Comparison of ENCODE assay signal across 19 cellular contexts in the genomic region with DNA sequence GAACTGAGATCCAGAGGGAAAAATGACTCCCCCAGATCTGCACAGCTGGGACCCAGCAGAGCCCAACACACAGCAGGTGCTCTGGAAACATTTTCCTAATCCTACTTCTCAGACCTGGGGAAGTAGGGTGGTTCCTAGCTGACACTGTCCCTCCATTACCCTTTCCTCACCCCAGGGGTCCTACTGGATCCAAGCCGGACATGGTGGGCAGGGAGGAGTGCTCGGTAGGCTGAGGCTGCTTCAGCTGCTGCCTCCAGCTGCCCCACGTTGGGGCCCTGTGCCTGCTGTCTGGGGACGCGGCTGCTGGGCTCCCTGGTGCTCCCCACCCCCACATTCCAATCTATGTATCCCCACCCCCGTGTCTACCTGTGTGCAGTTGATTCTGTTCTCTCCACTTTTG. TPM values are rescaled to one million over a fixed set of nuclear protein-coding genes. Genes with fewer than 3 reads are reported as not detected.
A peak's percentile ranks its signal among the peaks of the same experiment; 100 is the strongest.
DNase-seq lines count a peak whose midpoint lies in the region; ATAC-seq and TF ChIP-seq lines count a peak whose summit lies in the region.
"Had no signal": no experiment of that assay in that cellular context is flagged by ENCODE, and none has a peak within 500 bp of the region (broad histone marks: within the 10 kb centered on the region; RNA-seq: fewer than 3 reads in every experiment).

No MANE protein-coding gene starts in this region.

- H3K9ac ChIP-seq in IMR-90 (ENCODE audit: low read depth, low read length) = no peak overlapping the region
- H3K9ac ChIP-seq: BLaER1 treated with 17β-estradiol and CSF1 and Interleukin-3, amounts not matched to agents 10 nM and 100 nM had no signal

- no peaks in the 10 kb centered on the region for H3K36me3 ChIP-seq in IMR-90 (ENCODE audit: control insufficient read depth, insufficient read depth, low read length)
- no peaks in the 10 kb centered on the region for H3K36me3 ChIP-seq in neutrophil
- H3K36me3 ChIP-seq: adrenal gland; BLaER1 treated with 17β-estradiol and CSF1 and Interleukin-3, amounts not matched to agents 10 nM and 100 nM had no signal

- no peak overlapping the region for H2BK20ac ChIP-seq in IMR-90 (ENCODE audit: low read depth, low read length)

- intact Hi-C loops in IMR-90 (cut with micrococcal nuclease) = no loop called here

- H3K4me3 ChIP-seq in IMR-90 (ENCODE audit: insufficient read depth, low read depth, low read length) (no peak overlapping the region), neutrophil (ENCODE audit: low read depth in 1 of 2, low read length in 1 of 2) (peak overlapping the region in 1 of 2 experiments; percentile 35)
- H3K4me3 ChIP-seq: adrenal gland; BLaER1 treated with 17β-estradiol and CSF1 and Interleukin-3, amounts not matched to agents 10 nM and 100 nM; body of pancreas had no signal

- H4K8ac ChIP-seq in IMR-90 (ENCODE audit: low read depth in 2 of 2, low read length in 2 of 2) = no peak overlapping the region

- TF ChIP-seq POLR2A in IMR-90 (IDR thresholded peaks at IDR 0.05; ENCODE audit: low read depth, low read length) = no peak

- H4K91ac ChIP-seq in IMR-90 (ENCODE audit: insufficient read depth, low read depth, low read length) = no peak overlapping the region

- peaks cover 3% of the 10 kb centered on the region; the same call in 1 of the 2 replicates for H3K27me3 ChIP-seq in IMR-90 (ENCODE audit: control insufficient read depth, insufficient read depth, low read length)
- H3K27me3 ChIP-seq in neutrophil = no peaks in the 10 kb centered on the region
- H3K27me3 ChIP-seq: adrenal gland, body of pancreas had no signal

- no peak overlapping the region for H3K18ac ChIP-seq in IMR-90 (ENCODE audit: low read depth, low read length)

- dilution Hi-C loops in IMR-90 (cut with HindIII; ENCODE audit: low sequenced_read_pairs, unreplicated experiment) = no loop called here

- no peak overlapping the region for H3K4me2 ChIP-seq in IMR-90 (ENCODE audit: low read depth, low read length)

- H2AFZ ChIP-seq in IMR-90 (replicated peaks; ENCODE audit: low read length, poor library complexity) = no peak overlapping the region

- H3K23ac ChIP-seq in IMR-90 (ENCODE audit: low read depth, low read length) = no peak overlapping the region

- no peaks in the 10 kb centered on the region for H3K79me1 ChIP-seq in IMR-90 (ENCODE audit: low read depth in 1 of 2, low read length in 2 of 2)

- H3K27ac ChIP-seq in C4-2B (peak overlapping the region; percentile 65), IMR-90 (ENCODE audit: insufficient read depth, low read length) (no peak overlapping the region), epithelial cell of prostate (peak overlapping the region; percentile 61), neutrophil (peak overlapping the region; percentile 83)
- H3K27ac ChIP-seq: body of pancreas had no signal

- H3K14ac ChIP-seq in IMR-90 (replicated peaks; ENCODE audit: low read depth, low read length) = no peak overlapping the region

- H2AK5ac ChIP-seq in IMR-90 (ENCODE audit: low read depth, low read length) = no peak overlapping the region

- no peaks in the 10 kb centered on the region for H4K20me1 ChIP-seq in IMR-90 (ENCODE audit: insufficient read depth, low read length)
- H4K20me1 ChIP-seq: BLaER1 treated with 17β-estradiol and CSF1 and Interleukin-3, amounts not matched to agents 10 nM and 100 nM had no signal

- no TSS peak for BruUV-seq in IMR-90 (replicated peaks; lab: Mats Ljungman, UMichigan)

- H4K5ac ChIP-seq in IMR-90 (ENCODE audit: low read depth, low read length) = no peak overlapping the region

- H3K4me1 ChIP-seq in IMR-90 (ENCODE audit: control insufficient read depth, insufficient read depth, low read length) (peaks cover 3% of the 10 kb centered on the region), neutrophil (ENCODE audit: control insufficient read depth in 1 of 2, insufficient read depth in 1 of 2, low read depth in 1 of 2, low read length in 1 of 2) (peaks cover 71 to 84% of the 10 kb centered on the region in 2 experiments)

- no peak for TF ChIP-seq RAD21 in IMR-90 (IDR thresholded peaks at IDR 0.05; ENCODE audit: low read length)

- no CpG with 5 or more reads among the region's 6 CpGs for WGBS in IMR-90 (ENCODE audit: extremely low coverage in 2 of 2, insufficient read length in 1 of 2), 2 experiments

- H3K9me3 ChIP-seq in IMR-90 (ENCODE audit: control insufficient read depth, insufficient read depth, low read length) = no peaks in the 10 kb centered on the region
- no peaks in the 10 kb centered on the region for H3K9me3 ChIP-seq in neutrophil
- H3K9me3 ChIP-seq: adrenal gland; BLaER1 treated with 17β-estradiol and CSF1 and Interleukin-3, amounts not matched to agents 10 nM and 100 nM; body of pancreas had no signal

- CTCF ChIA-PET in IMR-90 (lab: Yijun Ruan, JAX) = no interaction called here

- DNase-seq in IMR-90 (no peak), epithelial cell of prostate (ENCODE audit: low read depth, low spot score) (no peak), Ammon's horn (ENCODE audit: low spot score) (no peak), NCI-H128 (lab: John Stamatoyannopoulos, UW; ENCODE audit: unreplicated experiment) (no peak), hippocampal formation (lab: John Stamatoyannopoulos, UW) (no peak)
- DNase-seq: activated B cell treated with CpG ODN at 0.5 μM for 24 hours; activated CD4-positive, alpha-beta T cell treated with anti-CD3 and anti-CD28 coated beads, Interleukin-2, amount 50 U/mL, for 1 hour; activated naive CD4-positive, alpha-beta T cell; activated T-cell treated with anti-CD3 and anti-CD28 coated beads, Interleukin-2, amount 50 U/mL, for 4 hours; adrenal gland; body of pancreas; DMS79; NCI-H1930; NCI-H526; NK-92 treated with Interleukin-12 subunit alpha and Interleukin-12 subunit beta, amount 100 ng/mL, for 24 hours had no signal

- H2BK120ac ChIP-seq in IMR-90 (ENCODE audit: low read depth, low read length) = no peak overlapping the region

- no peak overlapping the region for H3K56ac ChIP-seq in IMR-90 (ENCODE audit: extremely low read depth, insufficient read depth, low read length)

- 0 out of 2 replicates have a peak overlapping the region, but pooled peaks have one; percentile 32 for H3K4ac ChIP-seq in IMR-90 (ENCODE audit: low read depth, low read length)

- no peak for TF ChIP-seq CTCF in C4-2B (conservative IDR thresholded peaks at IDR 0.05)
- TF ChIP-seq CTCF in IMR-90 (conservative IDR thresholded peaks at IDR 0.05; ENCODE audit: low read depth, low read length) = no peak
- no peak for TF ChIP-seq CTCF in neutrophil (IDR thresholded peaks at IDR 0.05)

- no peak overlapping the region for H2BK15ac ChIP-seq in IMR-90 (ENCODE audit: low read depth, low read length)

- H2BK5ac ChIP-seq in IMR-90 (ENCODE audit: low read depth, low read length, poor library complexity, severe bottlenecking) = no peak overlapping the region

- in situ Hi-C loops in IMR-90 (cut with MboI; ENCODE audit: low sequenced_read_pairs) = no loop called here

- no peak overlapping the region for H2AK9ac ChIP-seq in IMR-90 (replicated peaks; ENCODE audit: low read depth, low read length, poor library complexity)

- H3K9me1 ChIP-seq in IMR-90 (ENCODE audit: insufficient read depth, low read length) = 0 out of 2 replicates have a peak, but pooled peaks cover 2% of the 10 kb centered on the region

- ATAC-seq in IMR-90 (ENCODE audit: low read depth) = no peak; the same call in 1 of the 2 replicates
- ATAC-seq in GM18868 (IDR thresholded peaks at IDR 0.05; ENCODE audit: unreplicated experiment) = no peak
- ATAC-seq: activated T-cell treated with anti-CD3 and anti-CD28 coated beads, Interleukin-2, amount 50 U/mL, for 4 hours had no signal

- POLR2A ChIA-PET in IMR-90 (lab: Charles Lee; ENCODE audit: unreplicated experiment) = no interaction called here

TF ChIP-seq in IMR-90, 13 proteins besides CTCF, POLR2A, EP300 and RAD21:
- TF ChIP-seq NFE2L2 (IDR thresholded peaks at IDR 0.05; ENCODE audit: low read depth, low read length) = no peak
- TF ChIP-seq CEBPB (IDR thresholded peaks at IDR 0.05; ENCODE audit: low read depth, low read length) = no peak
- no peak for TF ChIP-seq CHD1 (IDR thresholded peaks at IDR 0.05; ENCODE audit: low read depth, low read length)
- TF ChIP-seq ELK1 (IDR thresholded peaks at IDR 0.05; ENCODE audit: borderline replicate concordance, low read depth, low read length) = no peak
- TF ChIP-seq FOS (IDR thresholded peaks at IDR 0.05; ENCODE audit: low read depth, low read length) = no peak
- no peak for TF ChIP-seq RCOR1 (IDR thresholded peaks at IDR 0.05; ENCODE audit: insufficient replicate concordance, low read length)
- TF ChIP-seq USF2 (IDR thresholded peaks at IDR 0.05; ENCODE audit: low read depth, low read length) = no peak
- TF ChIP-seq SMC3 (IDR thresholded peaks at IDR 0.05; ENCODE audit: low read depth, low read length) = no peak
- TF ChIP-seq MXI1 (IDR thresholded peaks at IDR 0.05; ENCODE audit: borderline replicate concordance, low read depth, low read length) = no peak
- no peak for TF ChIP-seq MAFK (IDR thresholded peaks at IDR 0.05; ENCODE audit: low read depth, low read length)
- no peak for TF ChIP-seq RFX5 (IDR thresholded peaks at IDR 0.05; ENCODE audit: low read depth, low read length)
- TF ChIP-seq BHLHE40 (IDR thresholded peaks at IDR 0.05; ENCODE audit: low read depth, low read length) = no peak
- no peak for TF ChIP-seq MAZ (IDR thresholded peaks at IDR 0.05; ENCODE audit: borderline replicate concordance, low read depth, low read length)

RNA-seq across cellular contexts. Expression of gene SLC6A6, which starts 29.8 kb away (rescaled TPM):
- total RNA-seq in IMR-90 (2012; rRNA removed) = 29.9 and 32.5 TPM in 2 replicates
- polyA plus RNA-seq in IMR-90 (2012; rRNA removed) = 39.3 and 39.4 TPM in 2 replicates
- polyA plus RNA-seq in IMR-90 (2012; cell fraction: cytosol; rRNA removed) = 14.9 and 24.2 TPM in 2 replicates
- 70.6 and 99.2 TPM in 2 replicates for polyA plus RNA-seq in IMR-90 (2012; cell fraction: nucleus; rRNA removed; ENCODE audit: low replicate concordance)
